Comparison of ENCODE assay signal across 15 cellular contexts in the genomic region with DNA sequence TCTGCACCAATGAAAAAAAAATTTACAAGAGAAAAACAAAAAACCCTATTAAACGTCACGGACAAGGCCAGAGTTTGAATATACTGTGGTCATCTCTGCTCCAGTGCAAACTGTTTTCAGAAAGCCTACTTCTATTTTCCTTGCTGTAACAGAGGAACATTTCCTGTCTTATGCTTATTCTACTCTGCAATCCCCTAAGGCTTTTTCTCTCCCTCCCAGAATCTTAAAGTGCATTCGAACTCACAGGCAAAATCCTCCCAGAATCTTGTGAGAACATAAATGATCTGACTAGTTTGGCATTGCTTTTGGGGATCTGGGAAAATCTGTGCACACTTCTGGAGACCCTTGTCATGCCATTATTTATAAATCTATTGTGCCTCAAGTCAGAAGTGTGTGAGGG. TPM values are rescaled to one million over a fixed set of nuclear protein-coding genes. Genes with fewer than 3 reads are reported as not detected.
DNase-seq lines count a peak whose midpoint lies in the region; ATAC-seq, FAIRE-seq and TF ChIP-seq lines count a peak whose summit lies in the region.
"Not testable (repeated sequence)": the region's sequence is repeated elsewhere in the genome, so short reads cannot be mapped to it uniquely, and the experiment has no call there.
"Had no signal": no experiment of that assay in that cellular context is flagged by ENCODE, and none has a peak within 500 bp of the region (broad histone marks: within the 10 kb centered on the region; RNA-seq: fewer than 3 reads in every experiment).

No MANE protein-coding gene starts in this region.

- POLR2A ChIA-PET in endothelial cell of umbilical vein (lab: Charles Lee) = not testable (repeated sequence)

- intact Hi-C loops in endothelial cell of umbilical vein (cut with micrococcal nuclease) = not testable (repeated sequence)

- peak; percentile 59 for FAIRE-seq in endothelial cell of umbilical vein (lab: Jason Lieb, UNC)

- in situ Hi-C loops in G401 (cut with HindIII; ENCODE audit: low sequenced_read_pairs) = not testable (repeated sequence)

- peak overlapping the region; percentile 49; the same call in 1 of the 3 replicates for H3K4me3 Mint-ChIP-seq in GM23338
- H3K4me3 Mint-ChIP-seq in chondrocyte (ENCODE audit: unreplicated experiment); stimulated activated naive B cell treated with anti-CD40 and anti-IgM and Interleukin-4, amounts not matched to agents 10 μg/mL and 1 μg/mL and 100 μg/mL, for 72 hours: not testable (repeated sequence)

- not testable (repeated sequence) for H3K9me2 ChIP-seq in GM23338 (ENCODE audit: insufficient read depth)

- not testable (repeated sequence) for H3K4me1 ChIP-seq in GM23338 (ENCODE audit: insufficient read depth); adipocyte (ENCODE audit: control insufficient read depth, insufficient read depth, low read length); endothelial cell of umbilical vein (ENCODE audit: control insufficient read depth, extremely low read depth, insufficient read depth, low read length)

- dilution Hi-C loops in endothelial cell of umbilical vein (cut with MboI; ENCODE audit: extremely low pct_ligation_motif_present, low sequenced_read_pairs) = not testable (repeated sequence)

- DNase-seq in G401 (ENCODE audit: low spot score) = peak; percentile 0
- peak; percentile 0 for DNase-seq in GM23338 (ENCODE audit: low spot score)
- DNase-seq in adipocyte (ENCODE audit: low read depth) = peak; percentile 7
- DNase-seq in chondrocyte (ENCODE audit: low spot score); endothelial cell of umbilical vein (ENCODE audit: low read depth, low spot score); stimulated activated naive B cell treated with anti-CD40 and anti-IgM and Interleukin-4, amounts not matched to agents 10 μg/mL and 1 μg/mL and 100 μg/mL, for 72 hours: not testable (repeated sequence)
- DNase-seq in pons (ENCODE audit: low spot score) = peak; percentile 0

- not testable (repeated sequence) for H3K9me1 ChIP-seq in endothelial cell of umbilical vein (replicated peaks; ENCODE audit: control insufficient read depth, extremely low read depth, insufficient read depth, low read length)

- H3K27ac ChIP-seq in GM23338 (ENCODE audit: low read depth); endothelial cell of umbilical vein (ENCODE audit: insufficient read depth, low read depth, low read length): not testable (repeated sequence)

- not testable (repeated sequence) for H3K4me1 Mint-ChIP-seq in GM23338; chondrocyte (ENCODE audit: low read depth); stimulated activated naive B cell treated with anti-CD40 and anti-IgM and Interleukin-4, amounts not matched to agents 10 μg/mL and 1 μg/mL and 100 μg/mL, for 72 hours

- H3K27me3 ChIP-seq in GM23338 (ENCODE audit: insufficient read depth) = peaks cover 37% of the 10 kb centered on the region
- not testable (repeated sequence) for H3K27me3 ChIP-seq in adipocyte (replicated peaks; ENCODE audit: control insufficient read depth, insufficient read depth, low read length); endothelial cell of umbilical vein (ENCODE audit: control insufficient read depth in 2 of 2, insufficient read depth in 2 of 2, low read length in 2 of 2)

- H3K4me2 ChIP-seq in GM23338; endothelial cell of umbilical vein (ENCODE audit: insufficient read depth, low read length): not testable (repeated sequence)

- not testable (repeated sequence) for H3K9me3 Mint-ChIP-seq in GM23338; chondrocyte (ENCODE audit: low read depth); stimulated activated naive B cell treated with anti-CD40 and anti-IgM and Interleukin-4, amounts not matched to agents 10 μg/mL and 1 μg/mL and 100 μg/mL, for 72 hours

- H3K4me3 ChIP-seq in GM23338; adipocyte (ENCODE audit: low read length); endothelial cell of umbilical vein (replicated peaks in 1 of 3; ENCODE audit: insufficient read depth in 1 of 3, low read depth in 1 of 3, low read length in 3 of 3): not testable (repeated sequence)

- not testable (repeated sequence) for H3K9ac ChIP-seq in adipocyte (ENCODE audit: low read length); endothelial cell of umbilical vein (replicated peaks; ENCODE audit: extremely low read depth, insufficient read depth, low read length)

- not testable (repeated sequence) for BruUV-seq in endothelial cell of umbilical vein (replicated peaks; lab: Mats Ljungman, UMichigan)

- H3K36me3 Mint-ChIP-seq in GM23338 (ENCODE audit: low read depth); chondrocyte (ENCODE audit: low read depth); stimulated activated naive B cell treated with anti-CD40 and anti-IgM and Interleukin-4, amounts not matched to agents 10 μg/mL and 1 μg/mL and 100 μg/mL, for 72 hours: not testable (repeated sequence)

- H3K27ac Mint-ChIP-seq in GM23338 = not testable (repeated sequence)
- peak overlapping the region; percentile 60 for H3K27ac Mint-ChIP-seq in chondrocyte (ENCODE audit: unreplicated experiment)
- peak overlapping the region; percentile 22 for H3K27ac Mint-ChIP-seq in stimulated activated naive B cell treated with anti-CD40 and anti-IgM and Interleukin-4, amounts not matched to agents 10 μg/mL and 1 μg/mL and 100 μg/mL, for 72 hours

- not testable (repeated sequence) for H3K36me3 ChIP-seq in GM23338 (ENCODE audit: insufficient read depth); adipocyte (ENCODE audit: control insufficient read depth, insufficient read depth, low read length, severe bottlenecking); endothelial cell of umbilical vein (ENCODE audit: control insufficient read depth in 2 of 2, extremely low read depth in 1 of 2, insufficient read depth in 2 of 2, low read length in 2 of 2)

- H4K20me1 ChIP-seq in GM23338 (replicated peaks; ENCODE audit: insufficient read depth); endothelial cell of umbilical vein (replicated peaks; ENCODE audit: control insufficient read depth, extremely low read depth, insufficient read depth, low read length): not testable (repeated sequence)

- CTCF ChIA-PET in endothelial cell of umbilical vein (lab: Charles Lee) = not testable (repeated sequence)

- H3F3A ChIP-seq in GM23338 (replicated peaks; ENCODE audit: low read depth) = not testable (repeated sequence)

- ATAC-seq in GM23338; stimulated activated naive B cell treated with anti-CD40 and anti-IgM and Interleukin-4, amounts not matched to agents 10 μg/mL and 1 μg/mL and 100 μg/mL, for 72 hours (replicated peaks): not testable (repeated sequence)

- not testable (repeated sequence) for H3K9me3 ChIP-seq in adipocyte (ENCODE audit: control insufficient read depth, low read length); endothelial cell of umbilical vein (replicated peaks; ENCODE audit: control insufficient read depth, insufficient read depth, low read length)

- H2AFZ ChIP-seq in GM23338; endothelial cell of umbilical vein (ENCODE audit: low read depth, low read length): not testable (repeated sequence)

- not testable (repeated sequence) for TF ChIP-seq CTCF in GM23338 (conservative IDR thresholded peaks at IDR 0.05; ENCODE audit: low read depth in 2 of 2); chondrocyte (IDR thresholded peaks at IDR 0.05); endothelial cell of umbilical vein (IDR thresholded peaks at IDR 0.05; ENCODE audit: extremely low read depth in 1 of 2, insufficient read depth in 1 of 2, low read depth in 1 of 2, low read length in 2 of 2)

- H3K79me2 ChIP-seq in GM23338 (replicated peaks; ENCODE audit: insufficient read depth); endothelial cell of umbilical vein (ENCODE audit: control insufficient read depth, insufficient read depth, low read length): not testable (repeated sequence)

- not testable (repeated sequence) for TF ChIP-seq POLR2A in endothelial cell of umbilical vein (IDR thresholded peaks at IDR 0.05; ENCODE audit: low read depth, low read length)

- peaks cover 12% of the 10 kb centered on the region for H3K27me3 Mint-ChIP-seq in GM23338 (ENCODE audit: insufficient read depth, low read depth, poor library complexity)
- H3K27me3 Mint-ChIP-seq in chondrocyte (ENCODE audit: low read depth); stimulated activated naive B cell treated with anti-CD40 and anti-IgM and Interleukin-4, amounts not matched to agents 10 μg/mL and 1 μg/mL and 100 μg/mL, for 72 hours: not testable (repeated sequence)

RNA-seq across cellular contexts. Expression of gene DBET, which starts 0.5 kb away (rescaled TPM):
- total RNA-seq in G401 (2014; rRNA removed; shearing (Covaris generic)) = not detected in 2 replicates
- not detected in 2 replicates for total RNA-seq in GM23338 (2014; rRNA removed; shearing (Covaris generic))
- polyA plus RNA-seq in GM23338 (2016; fragmentation: Nextera tagmentation; extraction: Ambion mirVana) (0.08 TPM in 1 of 2 replicates, not detected in the other), endothelial cell of umbilical vein (not detected in 2 replicates)
- total RNA-seq in chondrocyte (not detected in 3 replicates), endothelial cell of umbilical vein (not detected in 2 replicates)
- not detected in 2 replicates for polyA plus RNA-seq in endothelial cell of umbilical vein (2011; cell fraction: cytosol; rRNA removed)
- polyA plus RNA-seq in endothelial cell of umbilical vein (2011; cell fraction: nucleus; rRNA removed) = not detected in 2 replicates
- polyA plus RNA-seq in endothelial cell of umbilical vein (2012) = not detected in 2 replicates
- polyA minus RNA-seq in endothelial cell of umbilical vein = not detected in 2 replicates
- not detected for polyA minus RNA-seq in endothelial cell of umbilical vein (2011; cell fraction: cytosol; rRNA and poly(A)+ RNA removed)
- polyA minus RNA-seq in endothelial cell of umbilical vein (2011; cell fraction: nucleus; rRNA and poly(A)+ RNA removed) = not detected in 2 replicates
- total RNA-seq: A673; CD4-positive, alpha-beta memory T cell; CD4-positive, CD25-positive, alpha-beta regulatory T cell; CD8-positive, alpha-beta memory T cell; Daoy; GM12878 had no signal
- polyA plus RNA-seq: AG04450; CD14-positive monocyte; CD4-positive, alpha-beta memory T cell; CD4-positive, CD25-positive, alpha-beta regulatory T cell; CD8-positive, alpha-beta memory T cell; GM12878 had no signal

RNA-seq across cellular contexts. Expression of gene FRG2, which starts 37.8 kb away (rescaled TPM):
- total RNA-seq in G401 (2014; rRNA removed; shearing (Covaris generic)) = not detected in 2 replicates
- total RNA-seq in GM23338 (2014; rRNA removed; shearing (Covaris generic)) = not detected in 2 replicates
- polyA plus RNA-seq in GM23338 (2016; fragmentation: Nextera tagmentation; extraction: Ambion mirVana) = not detected in 2 replicates
- not detected in 3 replicates for total RNA-seq in chondrocyte
- not detected in 2 replicates for total RNA-seq in endothelial cell of umbilical vein
- not detected in 2 replicates for polyA plus RNA-seq in endothelial cell of umbilical vein
- polyA plus RNA-seq in endothelial cell of umbilical vein (2011; cell fraction: cytosol; rRNA removed) = not detected in 2 replicates
- polyA plus RNA-seq in endothelial cell of umbilical vein (2011; cell fraction: nucleus; rRNA removed) = not detected in 2 replicates
- polyA plus RNA-seq in endothelial cell of umbilical vein (2012) = not detected in 2 replicates
- not detected in 2 replicates for polyA minus RNA-seq in endothelial cell of umbilical vein
- not detected for polyA minus RNA-seq in endothelial cell of umbilical vein (2011; cell fraction: cytosol; rRNA and poly(A)+ RNA removed)
- not detected in 2 replicates for polyA minus RNA-seq in endothelial cell of umbilical vein (2011; cell fraction: nucleus; rRNA and poly(A)+ RNA removed)
- total RNA-seq: CD4-positive, alpha-beta memory T cell; CD4-positive, CD25-positive, alpha-beta regulatory T cell; GM12878 had no signal
- polyA plus RNA-seq: AG04450; CD14-positive monocyte; CD4-positive, alpha-beta memory T cell; CD4-positive, CD25-positive, alpha-beta regulatory T cell; CD8-positive, alpha-beta memory T cell had no signal
